Comparison of ENCODE assay signal across 8 cellular contexts in genomic region chr2:130181338-130181879, GRCh38. TPM values are rescaled to one million over a fixed set of nuclear protein-coding genes. Genes with fewer than 3 reads are reported as not detected.
DNase-seq lines count a peak whose midpoint lies in the region; ATAC-seq and TF ChIP-seq lines count a peak whose summit lies in the region.

A gene with protein sequence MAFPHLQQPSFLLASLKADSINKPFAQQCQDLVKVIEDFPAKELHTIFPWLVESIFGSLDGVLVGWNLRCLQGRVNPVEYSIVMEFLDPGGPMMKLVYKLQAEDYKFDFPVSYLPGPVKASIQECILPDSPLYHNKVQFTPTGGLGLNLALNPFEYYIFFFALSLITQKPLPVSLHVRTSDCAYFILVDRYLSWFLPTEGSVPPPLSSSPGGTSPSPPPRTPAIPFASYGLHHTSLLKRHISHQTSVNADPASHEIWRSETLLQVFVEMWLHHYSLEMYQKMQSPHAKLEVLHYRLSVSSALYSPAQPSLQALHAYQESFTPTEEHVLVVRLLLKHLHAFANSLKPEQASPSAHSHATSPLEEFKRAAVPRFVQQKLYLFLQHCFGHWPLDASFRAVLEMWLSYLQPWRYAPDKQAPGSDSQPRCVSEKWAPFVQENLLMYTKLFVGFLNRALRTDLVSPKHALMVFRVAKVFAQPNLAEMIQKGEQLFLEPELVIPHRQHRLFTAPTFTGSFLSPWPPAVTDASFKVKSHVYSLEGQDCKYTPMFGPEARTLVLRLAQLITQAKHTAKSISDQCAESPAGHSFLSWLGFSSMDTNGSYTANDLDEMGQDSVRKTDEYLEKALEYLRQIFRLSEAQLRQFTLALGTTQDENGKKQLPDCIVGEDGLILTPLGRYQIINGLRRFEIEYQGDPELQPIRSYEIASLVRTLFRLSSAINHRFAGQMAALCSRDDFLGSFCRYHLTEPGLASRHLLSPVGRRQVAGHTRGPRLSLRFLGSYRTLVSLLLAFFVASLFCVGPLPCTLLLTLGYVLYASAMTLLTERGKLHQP (minus strand): TSS chr2:130181602. CDS start chr2:130176592, 5,010 bp downstream.

- peak within 1 kb of the TSS; percentile 92 for H3K27ac Mint-ChIP-seq in HFFc6
- H3K27ac Mint-ChIP-seq in activated naive CD4-positive, alpha-beta T cell treated with anti-CD3 and anti-CD28 coated beads, Interleukin-2, amount 10 ng/mL, durations not matched to agents 7 days and 5 days: peak within 1 kb of the TSS; percentile 97

- no peaks in the 10 kb centered on the region for H3K27me3 ChIP-seq in gastroesophageal sphincter

- peak within 1 kb of the TSS; percentile 96 for H3K4me3 ChIP-seq in NB4 (ENCODE audit: low read depth, low read length)
- peak within 1 kb of the TSS; percentile 96 for H3K4me3 ChIP-seq in SK-N-MC
- H3K4me3 ChIP-seq in gastroesophageal sphincter: peak within 1 kb of the TSS; percentile 71 to 93

- H3K9me3 ChIP-seq in SK-N-MC (ENCODE audit: low read depth, low read length) (no peaks in the 10 kb centered on the region), gastroesophageal sphincter (no peaks in the 10 kb centered on the region)

- CTCF ChIA-PET in activated naive CD4-positive, alpha-beta T cell treated with anti-CD3 and anti-CD28 coated beads, Interleukin-2, amount 10 ng/mL, durations not matched to agents 7 days and 5 days (lab: Charles Lee): interaction anchor here (1.2 to 1.6 kb wide), 2 partner anchors 11 to 161 kb away, joined by 4 to 6 read pairs; partner anchors contain the start of gene IMP4

- peaks cover 0 to 42% (median 19%) of the 10 kb centered on the region in 3 donors for H3K4me1 ChIP-seq in gastroesophageal sphincter

- no peak for TF ChIP-seq EP300 in gastroesophageal sphincter (IDR thresholded peaks at IDR 0.05)

- no peak for TF ChIP-seq CTCF in HFFc6 (IDR thresholded peaks at IDR 0.05)
- TF ChIP-seq CTCF in NB4 (IDR thresholded peaks at IDR 0.05; ENCODE audit: low read depth, low read length): no peak
- TF ChIP-seq CTCF in gastroesophageal sphincter (IDR thresholded peaks at IDR 0.05): no peak

- TF ChIP-seq POLR2A in NB4 (IDR thresholded peaks at IDR 0.05; ENCODE audit: extremely low read depth, insufficient read length) (peak; percentile 18), gastroesophageal sphincter (IDR thresholded peaks at IDR 0.05) (peak; percentile 30 to 37)

- peaks cover 27% of the 10 kb centered on the region for H3K4me1 Mint-ChIP-seq in HFFc6 (ENCODE audit: low read depth)
- H3K4me1 Mint-ChIP-seq in activated naive CD4-positive, alpha-beta T cell treated with anti-CD3 and anti-CD28 coated beads, Interleukin-2, amount 10 ng/mL, durations not matched to agents 7 days and 5 days: peaks cover 41% of the 10 kb centered on the region

- peaks cover 3% of the 10 kb centered on the region; the same call in 1 of the 2 replicates for H3K36me3 Mint-ChIP-seq in HFFc6 (ENCODE audit: low read depth)
- peaks cover 13% of the 10 kb centered on the region for H3K36me3 Mint-ChIP-seq in activated naive CD4-positive, alpha-beta T cell treated with anti-CD3 and anti-CD28 coated beads, Interleukin-2, amount 10 ng/mL, durations not matched to agents 7 days and 5 days

- H3K27ac ChIP-seq in SK-N-MC (peak within 1 kb of the TSS; percentile 90), gastroesophageal sphincter (peak within 1 kb of the TSS; percentile 79 to 96 (median 95))

- no peaks in the 10 kb centered on the region for H3K9me3 Mint-ChIP-seq in HFFc6
- H3K9me3 Mint-ChIP-seq in activated naive CD4-positive, alpha-beta T cell treated with anti-CD3 and anti-CD28 coated beads, Interleukin-2, amount 10 ng/mL, durations not matched to agents 7 days and 5 days: no peaks in the 10 kb centered on the region

- DNase-seq in GF-D8 (lab: John Stamatoyannopoulos, UW): peak; percentile 78
- peak; percentile 96 for DNase-seq in HFFc6
- peak; percentile 95 for DNase-seq in NB4 (ENCODE audit: low read depth)
- peak; percentile 75 for DNase-seq in SK-N-MC (ENCODE audit: low read depth, low spot score)
- DNase-seq in activated naive CD4-positive, alpha-beta T cell treated with anti-CD3 and anti-CD28 coated beads, Interleukin-2, amount 10 ng/mL, durations not matched to agents 7 days and 5 days: peak; percentile 98
- DNase-seq in non-pigmented ciliary epithelial cell (ENCODE audit: low read depth): peak; percentile 65
- peak; percentile 95 for DNase-seq in superior temporal gyrus (ENCODE audit: extremely low spot score)

- H3K4me3 Mint-ChIP-seq in HFFc6: peak within 1 kb of the TSS; percentile 98
- H3K4me3 Mint-ChIP-seq in activated naive CD4-positive, alpha-beta T cell treated with anti-CD3 and anti-CD28 coated beads, Interleukin-2, amount 10 ng/mL, durations not matched to agents 7 days and 5 days: peak within 1 kb of the TSS; percentile 92

- WGBS in gastroesophageal sphincter (ENCODE audit: low coverage in 1 of 2), 2 donors: no CpG with 5 or more reads among the region's 55 CpGs

- ATAC-seq in gastroesophageal sphincter: peak; percentile 95

- H3K36me3 ChIP-seq in SK-N-MC (ENCODE audit: insufficient read depth, low read length) (peaks cover 2% of the 10 kb centered on the region; the same call in 1 of the 2 replicates), gastroesophageal sphincter (peaks cover 0 to 27% of the 10 kb centered on the region in 2 donors)

- peak within 1 kb of the TSS; percentile 95 for H3K9ac ChIP-seq in SK-N-MC (ENCODE audit: insufficient read length)

- H3K27me3 Mint-ChIP-seq in HFFc6 (ENCODE audit: insufficient read depth): peaks cover 2% of the 10 kb centered on the region; the same call in 1 of the 2 replicates
- no peaks in the 10 kb centered on the region for H3K27me3 Mint-ChIP-seq in activated naive CD4-positive, alpha-beta T cell treated with anti-CD3 and anti-CD28 coated beads, Interleukin-2, amount 10 ng/mL, durations not matched to agents 7 days and 5 days

RNA-seq across cellular contexts. Expression of the gene that starts here (rescaled TPM):
- 10 to 100 TPM; 59.9 to 75.3 (median 64.6) TPM for total RNA-seq in HFFc6 (2021; fragmentation: NEBNext Ultra II Directional; extraction: Animal tissue kit (Norgen Biotek cat#: 25700))
- 10 to 100 TPM; 27.7 to 50.0 (median 37.0) TPM for total RNA-seq in gastroesophageal sphincter

Comparison
In these comparisons a context has a peak if more than half of its experiments do, and no peak if none do; other contexts are left out.
1. Peak in every context shown above with its lines: DNase-seq, ATAC-seq, H3K4me3 ChIP-seq and H3K27ac ChIP-seq.